In genomic region chr5:128040927-128041326, GRCh38 we compare ENCODE assay signal across 8 cellular contexts.
"Had no signal": no experiment of that assay in that cellular context is flagged by ENCODE, and none has a peak within 500 bp of the region (broad histone marks: within the 10 kb centered on the region; RNA-seq: fewer than 3 reads in every experiment).

No MANE protein-coding gene starts in this region.

- H3K27ac ChIP-seq: HL-60 had no signal

- H3K4me3 ChIP-seq: GM23338 had no signal

- DNase-seq: H9, HCEC 1CT, HFFc6 had no signal

- H2AFZ ChIP-seq: GM23338 had no signal

- H3K4me2 ChIP-seq: GM23338 had no signal

- ATAC-seq: GM23338, HepG2 had no signal

- FAIRE-seq: H1, H54, HepG2 had no signal
